ENCODE assay signal across 8 cellular contexts in genomic region chr17:59706900-59707181, GRCh38. TPM values are rescaled to one million over a fixed set of nuclear protein-coding genes. Genes with fewer than 3 reads are reported as not detected.
A peak's percentile ranks its signal among the peaks of the same experiment; 100 is the strongest.
DNase-seq lines count a peak whose midpoint lies in the region; ATAC-seq and TF ChIP-seq lines count a peak whose summit lies in the region.

No MANE protein-coding gene starts in this region.

- H3K27me3 ChIP-seq in SU-DHL-6 (ENCODE audit: low read length): no peaks in the 10 kb centered on the region
- H3K27me3 ChIP-seq in prostate gland (replicated peaks; ENCODE audit: insufficient read depth): no peaks in the 10 kb centered on the region

- no peak for TF ChIP-seq POLR2A in prostate gland (IDR thresholded peaks at IDR 0.05)

- peaks cover 6% of the 10 kb centered on the region; the same call in 1 of the 2 replicates for H4K20me1 ChIP-seq in SU-DHL-6 (ENCODE audit: low read depth, low read length)

- H3K9ac ChIP-seq in ES-I3 (ENCODE audit: low read depth, low read length): peak overlapping the region; percentile 94
- H3K9ac ChIP-seq in SU-DHL-6 (ENCODE audit: low read length): peak overlapping the region; percentile 83

- DNase-seq in epithelial cell of esophagus (ENCODE audit: low read depth) (no peak), prostate gland (ENCODE audit: low spot score) (no peak), NCI-H82 (lab: John Stamatoyannopoulos, UW) (no peak)

- H3K36me3 ChIP-seq in ES-I3 (ENCODE audit: insufficient read depth, low read length): 0 out of 2 replicates have a peak, but pooled peaks cover 2% of the 10 kb centered on the region
- no peaks in the 10 kb centered on the region for H3K36me3 ChIP-seq in SU-DHL-6 (ENCODE audit: low read length)
- H3K36me3 ChIP-seq in prostate gland: no peaks in the 10 kb centered on the region

- 0% methylated on average over 14 of the region's 14 CpGs for WGBS in prostate gland

- H2AFZ ChIP-seq in SU-DHL-6 (ENCODE audit: low read depth, low read length, severe bottlenecking): peak overlapping the region; percentile 60

- H3K27ac ChIP-seq in SU-DHL-6 (ENCODE audit: low read depth, low read length): peak overlapping the region; percentile 78
- peak overlapping the region; percentile 82 to 90 for H3K27ac ChIP-seq in prostate gland

- no peak for ATAC-seq in GM18868 (IDR thresholded peaks at IDR 0.05; ENCODE audit: unreplicated experiment)
- no peak for ATAC-seq in HG03378 (IDR thresholded peaks at IDR 0.05; ENCODE audit: unreplicated experiment)
- no peak for ATAC-seq in GM18520 (IDR thresholded peaks at IDR 0.05; ENCODE audit: unreplicated experiment)

- intact Hi-C loops in prostate gland (cut with DNase I): loop anchor here (10.0 kb wide), 1 partner anchor 1192 kb away; the partner anchor contains the start of gene MTMR4

- peaks cover 27% of the 10 kb centered on the region for H3F3A ChIP-seq in SU-DHL-6 (ENCODE audit: insufficient read depth)

- peak overlapping the region; percentile 75 for H3K4me2 ChIP-seq in SU-DHL-6 (ENCODE audit: low read depth, low read length, poor library complexity, severe bottlenecking)

- peaks cover 9% of the 10 kb centered on the region for H3K4me1 ChIP-seq in ES-I3 (ENCODE audit: insufficient read depth, low read length)
- no peaks in the 10 kb centered on the region for H3K4me1 ChIP-seq in prostate gland (replicated peaks)

- H3K4me3 ChIP-seq in SU-DHL-6 (ENCODE audit: insufficient read depth, low read length, poor library complexity, severe bottlenecking) (peak overlapping the region; percentile 90), epithelial cell of esophagus (ENCODE audit: low read length) (peak overlapping the region; percentile 99), prostate gland (peak overlapping the region; percentile 57 to 70)

- no peak for TF ChIP-seq CTCF in SU-DHL-6 (IDR thresholded peaks at IDR 0.05; ENCODE audit: insufficient read depth, low read length, poor library complexity, severe bottlenecking)
- TF ChIP-seq CTCF in epithelial cell of esophagus (IDR thresholded peaks at IDR 0.05; ENCODE audit: insufficient read depth, low read depth, low read length, missing control alignments): no peak
- no peak for TF ChIP-seq CTCF in prostate gland (IDR thresholded peaks at IDR 0.05)

- no peaks in the 10 kb centered on the region for H3K9me2 ChIP-seq in SU-DHL-6 (replicated peaks; ENCODE audit: insufficient read depth, low read length)

- H3K79me2 ChIP-seq in SU-DHL-6 (ENCODE audit: insufficient read depth, low read length): peaks cover 99% of the 10 kb centered on the region

- H3K9me3 ChIP-seq in ES-I3 (ENCODE audit: control insufficient read depth, insufficient read depth, low read length): no peaks in the 10 kb centered on the region
- H3K9me3 ChIP-seq in SU-DHL-6 (ENCODE audit: insufficient read depth, low read length): no peaks in the 10 kb centered on the region
- H3K9me3 ChIP-seq in prostate gland: no peaks in the 10 kb centered on the region

RNA-seq across cellular contexts. Expression of gene PTRH2, which starts 0.4 kb away (rescaled TPM):
- total RNA-seq in prostate gland: 10 to 100 TPM; 29.1 to 38.3 TPM

RNA-seq across cellular contexts. Expression of gene VMP1, which starts 0.6 kb away (rescaled TPM):
- 100 to 1,000 TPM; 175 to 203 TPM for total RNA-seq in prostate gland
